Comparison of ENCODE assay signal across 10 cellular contexts in the genomic region with DNA sequence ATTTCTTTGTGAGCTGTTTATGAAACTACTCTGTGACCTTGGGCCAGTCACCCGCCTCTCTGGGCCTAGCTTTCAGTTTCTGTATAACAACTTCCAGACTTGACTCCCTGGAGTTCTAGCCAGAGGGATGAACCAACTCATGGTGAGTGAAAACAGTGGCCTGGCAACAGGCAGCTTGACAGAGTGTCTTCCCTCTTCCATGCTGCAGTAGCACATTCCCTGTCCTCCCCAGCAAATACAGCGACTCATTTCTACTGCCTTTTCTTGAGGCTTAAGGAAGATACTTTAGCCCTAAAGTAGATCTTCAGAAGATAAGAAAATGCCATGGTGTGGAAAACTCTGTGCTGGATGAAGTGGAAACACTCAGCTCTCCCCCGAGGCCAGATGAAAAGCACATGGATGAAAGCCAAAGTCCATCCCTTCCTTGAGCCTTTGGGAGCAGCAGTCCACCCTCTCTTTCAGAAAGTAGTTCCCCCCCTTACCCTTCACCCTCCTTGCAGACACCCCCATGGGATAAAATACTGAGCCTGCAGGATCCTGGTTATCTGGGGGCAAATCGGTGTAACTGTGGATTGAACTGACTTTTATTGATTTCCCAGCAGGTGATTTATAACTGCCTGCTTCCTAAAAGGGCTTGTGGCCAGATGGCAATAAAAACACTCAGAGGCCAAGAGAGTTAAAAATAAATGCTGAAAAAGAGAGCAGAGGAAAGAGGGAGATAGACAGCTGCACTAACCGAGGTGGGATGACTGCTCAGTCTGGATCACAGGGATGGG. TPM values are rescaled to one million over a fixed set of nuclear protein-coding genes. Genes with fewer than 3 reads are reported as not detected.
DNase-seq lines count a peak whose midpoint lies in the region; ATAC-seq and TF ChIP-seq lines count a peak whose summit lies in the region.
"Had no signal": no experiment of that assay in that cellular context is flagged by ENCODE, and none has a peak within 500 bp of the region (broad histone marks: within the 10 kb centered on the region; RNA-seq: fewer than 3 reads in every experiment).

No MANE protein-coding gene starts in this region.

- H3K9me3 Mint-ChIP-seq in neural progenitor cell, result no peaks in the 10 kb centered on the region
- no peaks in the 10 kb centered on the region for H3K9me3 Mint-ChIP-seq in stimulated activated naive B cell treated with anti-CD40 and anti-IgM and Interleukin-4, amounts not matched to agents 10 μg/mL and 1 μg/mL and 100 μg/mL, for 72 hours
- H3K9me3 Mint-ChIP-seq: central memory CD8-positive, alpha-beta T cell had no signal

- no peak overlapping the region for H3K4me3 Mint-ChIP-seq in neural progenitor cell
- no peak overlapping the region for H3K4me3 Mint-ChIP-seq in stimulated activated naive B cell treated with anti-CD40 and anti-IgM and Interleukin-4, amounts not matched to agents 10 μg/mL and 1 μg/mL and 100 μg/mL, for 72 hours
- H3K4me3 Mint-ChIP-seq: central memory CD8-positive, alpha-beta T cell had no signal

- H3K79me2 ChIP-seq in neural progenitor cell (ENCODE audit: low read depth), result no peaks in the 10 kb centered on the region

- H3K4me2 ChIP-seq in neural progenitor cell, result no peak overlapping the region

- H3K4me1 ChIP-seq in neural progenitor cell, result no peaks in the 10 kb centered on the region

- no peaks in the 10 kb centered on the region for H3K36me3 ChIP-seq in neural progenitor cell

- no peak overlapping the region for H2AFZ ChIP-seq in neural progenitor cell (replicated peaks)

- H3K4me1 Mint-ChIP-seq in neural progenitor cell, result peaks cover 13% of the 10 kb centered on the region
- H3K4me1 Mint-ChIP-seq in stimulated activated naive B cell treated with anti-CD40 and anti-IgM and Interleukin-4, amounts not matched to agents 10 μg/mL and 1 μg/mL and 100 μg/mL, for 72 hours, result peaks cover 5 to 20% of the 10 kb centered on the region in 2 donors
- H3K4me1 Mint-ChIP-seq: central memory CD8-positive, alpha-beta T cell had no signal

- H3K27ac ChIP-seq in caudate nucleus (ENCODE audit: low read depth, low read length), result peak overlapping the region; percentile 39
- no peak overlapping the region for H3K27ac ChIP-seq in neural progenitor cell

- no peak overlapping the region for H3K9ac ChIP-seq in neural progenitor cell

- H3F3A ChIP-seq in neural progenitor cell (ENCODE audit: low read depth), result no peaks in the 10 kb centered on the region

- no peak for TF ChIP-seq CTCF in neural progenitor cell (IDR thresholded peaks at IDR 0.05)

- no peak overlapping the region for H3K4me3 ChIP-seq in neural progenitor cell

- H3K27ac Mint-ChIP-seq in neural progenitor cell, result no peak overlapping the region
- H3K27ac Mint-ChIP-seq in stimulated activated naive B cell treated with anti-CD40 and anti-IgM and Interleukin-4, amounts not matched to agents 10 μg/mL and 1 μg/mL and 100 μg/mL, for 72 hours, result no peak overlapping the region

- DNase-seq in COLO829 (ENCODE audit: low spot score) (peak; percentile 10), NCI-H2107 (lab: John Stamatoyannopoulos, UW) (peak; percentile 24), caudate nucleus (lab: John Stamatoyannopoulos, UW) (peak in 1 of 61 donors; percentile 27), myocyte (ENCODE audit: low read depth) (peak; percentile 84), HPDE6-E6E7 (ENCODE audit: extremely low spot score) (no peak), neural progenitor cell (ENCODE audit: low spot score) (no peak)
- no peak for DNase-seq in stimulated activated naive B cell treated with anti-CD40 and anti-IgM and Interleukin-4, amounts not matched to agents 10 μg/mL and 1 μg/mL and 100 μg/mL, for 72 hours

- no peaks in the 10 kb centered on the region for H4K20me1 ChIP-seq in neural progenitor cell (ENCODE audit: low read depth)

- H3K9me3 ChIP-seq in neural progenitor cell (ENCODE audit: low read depth), result no peaks in the 10 kb centered on the region

- ATAC-seq in GM19328 (IDR thresholded peaks at IDR 0.05; ENCODE audit: unreplicated experiment), result no peak
- no peak for ATAC-seq in stimulated activated naive B cell treated with anti-CD40 and anti-IgM and Interleukin-4, amounts not matched to agents 10 μg/mL and 1 μg/mL and 100 μg/mL, for 72 hours (replicated peaks)

- no peaks in the 10 kb centered on the region for H3K27me3 Mint-ChIP-seq in neural progenitor cell (ENCODE audit: insufficient read depth, low read depth)
- peaks cover 14 to 21% of the 10 kb centered on the region in 2 donors for H3K27me3 Mint-ChIP-seq in stimulated activated naive B cell treated with anti-CD40 and anti-IgM and Interleukin-4, amounts not matched to agents 10 μg/mL and 1 μg/mL and 100 μg/mL, for 72 hours

- H3K36me3 Mint-ChIP-seq in neural progenitor cell, result no peaks in the 10 kb centered on the region
- no peaks in the 10 kb centered on the region for H3K36me3 Mint-ChIP-seq in stimulated activated naive B cell treated with anti-CD40 and anti-IgM and Interleukin-4, amounts not matched to agents 10 μg/mL and 1 μg/mL and 100 μg/mL, for 72 hours

- no peaks in the 10 kb centered on the region for H3K27me3 ChIP-seq in neural progenitor cell

RNA-seq across cellular contexts. Expression of a gene that starts 24.1 kb away (rescaled TPM):
- total RNA-seq in myocyte, result 0.56 and 0.99 TPM in 2 replicates
- 0.09 TPM for polyA plus RNA-seq in myocyte (2012)
- total RNA-seq in neural progenitor cell (ENCODE audit: low replicate concordance), result 5.2 and 5.9 TPM in 2 replicates
- total RNA-seq: T-helper 1 cell treated with Interleukin-12 subunit alpha and Interleukin-12 subunit beta and Interleukin-4 antibody, amounts not matched to agents 30 ng/mL and 1 ng/mL, for 36 hours had no signal

Comparison
In these comparisons a context has a peak if more than half of its experiments do, and no peak if none do; other contexts are left out.
1. DNase-seq: peak in COLO829 (single experiment), NCI-H2107 (single experiment) and myocyte (single experiment); none in HPDE6-E6E7 (single experiment), neural progenitor cell (single experiment) and stimulated activated naive B cell treated with anti-CD40 and anti-IgM and Interleukin-4, amounts not matched to agents 10 μg/mL and 1 μg/mL and 100 μg/mL, for 72 hours (single experiment).